ENCODE assay signal across 16 cellular contexts in genomic region chr1:170063109-170063826, GRCh38. TPM values are rescaled to one million over a fixed set of nuclear protein-coding genes. Genes with fewer than 3 reads are reported as not detected.
DNase-seq lines count a peak whose midpoint lies in the region; ATAC-seq lines count a peak whose summit lies in the region.
"Had no signal": no experiment of that assay in that cellular context is flagged by ENCODE, and none has a peak within 500 bp of the region (broad histone marks: within the 10 kb centered on the region; RNA-seq: fewer than 3 reads in every experiment).

No MANE protein-coding gene starts in this region.

- no peak for ATAC-seq in GM21529 (IDR thresholded peaks at IDR 0.05; ENCODE audit: unreplicated experiment)

- H3K27ac ChIP-seq in epithelial cell of prostate: peak overlapping the region; percentile 91
- H3K27ac ChIP-seq: HL-60 had no signal

- DNase-seq in ELR (ENCODE audit: low read depth): peak; percentile 52
- DNase-seq in NCI-H460 (ENCODE audit: extremely low read depth, low read depth): peak; percentile 36
- peak; percentile 60 for DNase-seq in epithelial cell of prostate (ENCODE audit: low read depth, low spot score)
- DNase-seq in renal cortical epithelial cell (ENCODE audit: low read depth): peak; percentile 18
- DNase-seq in ecto neural progenitor cell (ENCODE audit: low spot score): no peak
- DNase-seq in activated naive CD4-positive, alpha-beta T cell treated with anti-CD3 and anti-CD28 coated beads, Interleukin-2, amount 50 U/mL, for 16 hours: no peak
- DNase-seq: activated CD4-positive, alpha-beta T cell treated with anti-CD3 and anti-CD28 coated beads for 4 hours; activated naive CD4-positive, alpha-beta T cell treated with anti-CD3 and anti-CD28 coated beads, Interleukin-2, amount 10 ng/mL, durations not matched to agents 7 days and 5 days; BE2C; DMS 273 treated with DMSO at 0.1 percent for 48 hours; NCI-H1436 treated with DMSO at 0.1 percent for 48 hours; occipital lobe; stimulated activated CD4-positive, alpha-beta T cell treated with anti-CD3 and anti-CD28 coated beads, Interleukin-4, amount 100 ng/mL, for 1 hour; T-helper 9 cell had no signal

RNA-seq across cellular contexts. Expression of gene KIFAP3, which starts 11.2 kb away (rescaled TPM):
- total RNA-seq in NCI-H460 (2014; rRNA removed; shearing (Covaris generic)): 22.9 and 25.1 TPM in 2 replicates
- polyA plus RNA-seq in NCI-H460 (2014; cell fraction: nucleus; rRNA removed): 8.9 and 13.3 TPM in 2 replicates
- total RNA-seq in renal cortical epithelial cell: 29.2 and 55.7 TPM in 2 replicates

Comparison
In these comparisons a context has a peak if more than half of its experiments do, and no peak if none do; other contexts are left out.
1. DNase-seq: peak in ELR (single experiment), NCI-H460 (single experiment), epithelial cell of prostate (single experiment) and renal cortical epithelial cell (single experiment); none in ecto neural progenitor cell (single experiment) and activated naive CD4-positive, alpha-beta T cell treated with anti-CD3 and anti-CD28 coated beads, Interleukin-2, amount 50 U/mL, for 16 hours (single experiment).